In the genomic region with DNA sequence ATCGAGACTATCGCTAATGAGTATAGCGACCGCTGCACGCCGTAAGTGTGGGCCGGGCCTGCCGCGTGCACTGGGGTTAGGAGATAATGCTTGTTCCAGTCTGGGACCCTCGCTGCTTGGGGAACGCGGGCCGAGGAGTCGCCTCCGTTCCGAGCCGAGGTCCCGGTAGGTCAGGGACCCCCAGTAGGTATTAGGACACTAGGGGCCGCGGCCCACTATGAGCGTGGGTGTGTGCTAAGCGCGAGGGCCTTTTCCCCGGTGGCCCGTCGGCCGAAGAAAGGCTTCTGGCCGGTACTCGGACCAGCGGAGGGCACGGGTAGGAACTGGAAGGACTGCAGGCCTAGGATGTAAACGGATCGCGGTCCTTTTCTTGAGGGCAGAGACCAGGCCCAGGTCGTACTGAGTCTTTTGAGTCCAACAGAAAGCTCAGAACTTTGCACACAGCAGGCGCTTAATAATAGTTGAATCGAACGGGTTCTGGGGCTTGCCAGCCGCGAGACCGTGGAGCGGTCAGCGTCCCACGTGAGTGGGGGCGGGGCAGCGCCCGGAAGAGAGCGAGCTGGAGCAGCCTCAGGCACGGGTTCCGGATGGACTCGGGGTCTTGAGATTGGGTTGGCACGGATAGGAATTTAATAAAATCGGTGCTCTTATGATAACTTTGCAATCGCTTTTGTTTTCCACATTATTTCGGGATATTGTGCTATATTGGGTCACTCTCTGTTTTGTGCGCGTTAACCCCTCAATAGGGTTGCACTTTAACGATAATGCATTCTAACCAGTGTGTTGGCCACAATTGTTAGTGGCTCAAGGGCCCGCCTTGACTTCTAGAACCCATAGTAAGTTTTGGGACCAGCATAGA, we compare ENCODE assay signal across 8 cellular contexts. TPM values are rescaled to one million over a fixed set of nuclear protein-coding genes. Genes with fewer than 3 reads are reported as not detected.
DNase-seq lines count a peak whose midpoint lies in the region; ATAC-seq lines count a peak whose summit lies in the region.

No MANE protein-coding gene starts in this region.

- H3K27me3 ChIP-seq in ectodermal cell (ENCODE audit: control insufficient read depth, insufficient read depth, low read length, poor library complexity, severe bottlenecking), result no peaks in the 10 kb centered on the region

- 0 to 1% methylated on average over 59 of the region's 59 CpGs for WGBS in ectodermal cell, 2 experiments

- DNase-seq in NCI-H1694 (lab: John Stamatoyannopoulos, UW), result peak; percentile 6
- no peak for DNase-seq in NCI-H1694 treated with DMSO at 0.1 percent for 48 hours (lab: John Stamatoyannopoulos, UW)
- DNase-seq in NCI-H146 (lab: John Stamatoyannopoulos, UW), result peak; percentile 42
- peak; percentile 9 to 31 for DNase-seq in activated CD4-positive, alpha-beta T cell treated with anti-CD3 and anti-CD28 coated beads, Interleukin-2, amount 50 U/mL, for 4 hours
- peak; percentile 74 for DNase-seq in lung microvascular endothelial cell (ENCODE audit: low read depth in 2 of 2)
- DNase-seq in stimulated activated CD8-positive, alpha-beta memory T cell treated with anti-CD3 and anti-CD28 coated beads, Interleukin-12 subunit alpha, Interleukin-12 subunit beta, amount 100 ng/mL, for 24 hours (ENCODE audit: extremely low read depth), result peak; percentile 31

- ATAC-seq in HG02571 (IDR thresholded peaks at IDR 0.05; ENCODE audit: unreplicated experiment), result peak; percentile 35

- H3K4me1 ChIP-seq in ectodermal cell (ENCODE audit: control insufficient read depth, insufficient read depth, low read length), result peaks cover 8% of the 10 kb centered on the region

- H3K4me3 ChIP-seq in ectodermal cell (ENCODE audit: insufficient read depth, low read depth, low read length), result peak overlapping the region; percentile 99

- peak overlapping the region; percentile 99 for H3K27ac ChIP-seq in ectodermal cell (ENCODE audit: insufficient read depth, low read depth, low read length, poor library complexity, severe bottlenecking)

- H3K36me3 ChIP-seq in ectodermal cell (ENCODE audit: control insufficient read depth, insufficient read depth, low read length), result no peaks in the 10 kb centered on the region

- H3K9me3 ChIP-seq in ectodermal cell (ENCODE audit: control insufficient read depth, low read length), result no peaks in the 10 kb centered on the region

RNA-seq across cellular contexts. Expression of a gene that starts 0.7 kb away (rescaled TPM):
- 173 TPM for polyA plus RNA-seq in ectodermal cell (2013, experiment 1 of 4)
- polyA plus RNA-seq in ectodermal cell (2013, experiment 2 of 4), result 184 TPM
- polyA plus RNA-seq in ectodermal cell (2013, experiment 3 of 4), result 134 TPM
- 147 TPM for polyA plus RNA-seq in ectodermal cell (2013, experiment 4 of 4)
- total RNA-seq in lung microvascular endothelial cell, result 74.8 and 79.1 TPM in 2 replicates

RNA-seq across cellular contexts. Expression of a gene that starts 26.2 kb away (rescaled TPM):
- polyA plus RNA-seq in ectodermal cell (2013, experiment 1 of 4), result 40.8 TPM
- polyA plus RNA-seq in ectodermal cell (2013, experiment 2 of 4), result 39.1 TPM
- polyA plus RNA-seq in ectodermal cell (2013, experiment 3 of 4), result 24.2 TPM
- 28.8 TPM for polyA plus RNA-seq in ectodermal cell (2013, experiment 4 of 4)
- total RNA-seq in lung microvascular endothelial cell, result 13.1 and 14.3 TPM in 2 replicates
